24 cellular contexts compared by ENCODE assay signal in the genomic region with DNA sequence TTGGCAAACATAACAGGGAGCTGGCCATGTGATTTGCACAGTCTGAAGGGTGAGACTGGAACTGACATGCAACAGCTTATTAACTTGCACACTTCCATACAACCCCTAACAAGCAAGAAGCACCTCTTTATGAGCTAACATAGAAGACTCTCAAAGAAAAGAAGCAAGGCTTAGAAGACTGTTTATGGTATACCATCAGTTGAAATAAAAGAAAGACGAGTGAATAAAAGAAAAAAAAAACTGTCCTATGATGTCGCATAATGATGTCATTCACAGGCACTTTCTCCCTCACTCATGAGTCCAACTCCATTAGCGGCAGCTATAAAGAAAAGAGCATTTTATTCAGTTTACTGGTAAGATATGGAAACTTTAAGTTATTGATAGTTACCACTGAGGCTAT.
"Had no signal": no experiment of that assay in that cellular context is flagged by ENCODE, and none has a peak within 500 bp of the region (broad histone marks: within the 10 kb centered on the region; RNA-seq: fewer than 3 reads in every experiment).

No MANE protein-coding gene starts in this region.

- H3K27me3 ChIP-seq: brain microvascular endothelial cell, neutrophil, ovary, tibial artery had no signal

- H3K27me3 Mint-ChIP-seq: activated naive CD4-positive, alpha-beta T cell treated with anti-CD3 and anti-CD28 coated beads, Interleukin-2, amount 50 U/mL, for 24 hours; dendritic cell treated with granulocyte-macrophage colony-stimulating factor and Interleukin-4, amounts not matched to agents 40 ng/mL and 50 ng/mL, for 4 days; stimulated activated naive CD8-positive, alpha-beta T cell treated with anti-CD3 and anti-CD28 coated beads, Interleukin-15, Interleukin-2, amounts not matched to agents 100 ng/mL and 50 ng/mL, for 24 hours had no signal

- H3K27ac ChIP-seq: brain microvascular endothelial cell, left ventricle myocardium inferior, neutrophil, ovary, psoas muscle, skin epidermis, tibial artery, WERI-Rb-1 had no signal

- H3K4me3 Mint-ChIP-seq: activated CD4-positive, alpha-beta T cell treated with anti-CD3 and anti-CD28 coated beads, Interleukin-2, amount 10 ng/mL, durations not matched to agents 7 days and 5 days; activated CD8-positive, alpha-beta T cell treated with anti-CD3 and anti-CD28 coated beads, Interleukin-2, amount 10 ng/mL, durations not matched to agents 7 days and 5 days; activated naive CD4-positive, alpha-beta T cell treated with anti-CD3 and anti-CD28 coated beads, Interleukin-2, amount 50 U/mL, for 24 hours; activated T-helper 1 cell treated with anti-CD3 and anti-CD28 coated beads, Interleukin-12 subunit alpha, Interleukin-12 subunit beta, Interleukin-2, Interleukin-4 antibody, amounts not matched to agents 30 ng/mL and 10 ng/mL and 1 ng/mL, durations not matched to agents 14 hours and 24 hours and 36 hours; dendritic cell treated with granulocyte-macrophage colony-stimulating factor and Interleukin-4, amounts not matched to agents 40 ng/mL and 50 ng/mL, for 4 days; natural killer cell; stimulated activated naive CD8-positive, alpha-beta T cell treated with anti-CD3 and anti-CD28 coated beads, Interleukin-15, Interleukin-2, amounts not matched to agents 100 ng/mL and 50 ng/mL, for 24 hours had no signal

- ATAC-seq: activated CD8-positive, alpha-beta T cell treated with anti-CD3 and anti-CD28 coated beads, Interleukin-2, amount 10 ng/mL, durations not matched to agents 7 days and 5 days; natural killer cell; psoas muscle; right cardiac atrium had no signal

- H3K27ac Mint-ChIP-seq: activated CD4-positive, alpha-beta T cell treated with anti-CD3 and anti-CD28 coated beads, Interleukin-2, amount 10 ng/mL, durations not matched to agents 7 days and 5 days; activated CD8-positive, alpha-beta T cell treated with anti-CD3 and anti-CD28 coated beads, Interleukin-2, amount 10 ng/mL, durations not matched to agents 7 days and 5 days; activated naive CD4-positive, alpha-beta T cell treated with anti-CD3 and anti-CD28 coated beads, Interleukin-2, amount 50 U/mL, for 24 hours; activated T-helper 1 cell treated with anti-CD3 and anti-CD28 coated beads, Interleukin-12 subunit alpha, Interleukin-12 subunit beta, Interleukin-2, Interleukin-4 antibody, amounts not matched to agents 30 ng/mL and 10 ng/mL and 1 ng/mL, durations not matched to agents 14 hours and 24 hours and 36 hours; dendritic cell treated with granulocyte-macrophage colony-stimulating factor and Interleukin-4, amounts not matched to agents 40 ng/mL and 50 ng/mL, for 4 days; stimulated activated naive CD8-positive, alpha-beta T cell treated with anti-CD3 and anti-CD28 coated beads, Interleukin-15, Interleukin-2, amounts not matched to agents 100 ng/mL and 50 ng/mL, for 24 hours had no signal

- H3K36me3 Mint-ChIP-seq: activated naive CD4-positive, alpha-beta T cell treated with anti-CD3 and anti-CD28 coated beads, Interleukin-2, amount 50 U/mL, for 24 hours; natural killer cell had no signal

- H3K36me3 ChIP-seq: brain microvascular endothelial cell, left ventricle myocardium inferior, neutrophil, ovary, tibial artery, WERI-Rb-1 had no signal

- H3K9me3 ChIP-seq: left ventricle myocardium inferior, neutrophil, ovary, psoas muscle, tibial artery had no signal

- H3K9me3 Mint-ChIP-seq: activated CD4-positive, alpha-beta T cell treated with anti-CD3 and anti-CD28 coated beads, Interleukin-2, amount 10 ng/mL, durations not matched to agents 7 days and 5 days; activated naive CD4-positive, alpha-beta T cell treated with anti-CD3 and anti-CD28 coated beads, Interleukin-2, amount 50 U/mL, for 24 hours; activated T-helper 1 cell treated with anti-CD3 and anti-CD28 coated beads, Interleukin-12 subunit alpha, Interleukin-12 subunit beta, Interleukin-2, Interleukin-4 antibody, amounts not matched to agents 30 ng/mL and 10 ng/mL and 1 ng/mL, durations not matched to agents 14 hours and 24 hours and 36 hours; dendritic cell treated with granulocyte-macrophage colony-stimulating factor and Interleukin-4, amounts not matched to agents 40 ng/mL and 50 ng/mL, for 4 days; natural killer cell; stimulated activated naive CD8-positive, alpha-beta T cell treated with anti-CD3 and anti-CD28 coated beads, Interleukin-15, Interleukin-2, amounts not matched to agents 100 ng/mL and 50 ng/mL, for 24 hours had no signal

- DNase-seq: activated CD4-positive, alpha-beta T cell treated with anti-CD3 and anti-CD28 coated beads, Interleukin-2, amount 10 ng/mL, durations not matched to agents 7 days and 5 days; activated CD4-positive, CD25-positive, alpha-beta regulatory T cell treated with anti-CD3 and anti-CD28 coated beads, Interleukin-2, amount 50 U/mL, for 72 hours; activated CD8-positive, alpha-beta T cell treated with anti-CD3 and anti-CD28 coated beads, Interleukin-2, amount 10 ng/mL, durations not matched to agents 7 days and 5 days; activated gamma-delta T cell treated with Interleukin-2 at 50 U/mL for 16 hours; aorta; brain microvascular endothelial cell; caudate nucleus; effector CD8-positive, alpha-beta T cell; foreskin melanocyte; hippocampal formation; left ventricle myocardium inferior; natural killer cell; ovary; psoas muscle; right cardiac atrium; stimulated activated CD4-positive, alpha-beta T cell treated with anti-CD3 and anti-CD28 coated beads, Interleukin-1b, Interleukin-23, amount 100 ng/mL, for 48 hours; tibial artery; WERI-Rb-1 had no signal

- H3K4me3 ChIP-seq: left ventricle myocardium inferior, ovary, psoas muscle, skin epidermis, tibial artery had no signal
